1 cellular context compared by ENCODE assay signal in genomic region chr17:82065193-82065637, GRCh38.
TF ChIP-seq lines count a peak whose summit lies in the region.

No MANE protein-coding gene starts in this region.

TF ChIP-seq in GM23338, 12 proteins besides CTCF, POLR2A, EP300 and RAD21 (continued from another document):
- TF ChIP-seq, protein P1, sequence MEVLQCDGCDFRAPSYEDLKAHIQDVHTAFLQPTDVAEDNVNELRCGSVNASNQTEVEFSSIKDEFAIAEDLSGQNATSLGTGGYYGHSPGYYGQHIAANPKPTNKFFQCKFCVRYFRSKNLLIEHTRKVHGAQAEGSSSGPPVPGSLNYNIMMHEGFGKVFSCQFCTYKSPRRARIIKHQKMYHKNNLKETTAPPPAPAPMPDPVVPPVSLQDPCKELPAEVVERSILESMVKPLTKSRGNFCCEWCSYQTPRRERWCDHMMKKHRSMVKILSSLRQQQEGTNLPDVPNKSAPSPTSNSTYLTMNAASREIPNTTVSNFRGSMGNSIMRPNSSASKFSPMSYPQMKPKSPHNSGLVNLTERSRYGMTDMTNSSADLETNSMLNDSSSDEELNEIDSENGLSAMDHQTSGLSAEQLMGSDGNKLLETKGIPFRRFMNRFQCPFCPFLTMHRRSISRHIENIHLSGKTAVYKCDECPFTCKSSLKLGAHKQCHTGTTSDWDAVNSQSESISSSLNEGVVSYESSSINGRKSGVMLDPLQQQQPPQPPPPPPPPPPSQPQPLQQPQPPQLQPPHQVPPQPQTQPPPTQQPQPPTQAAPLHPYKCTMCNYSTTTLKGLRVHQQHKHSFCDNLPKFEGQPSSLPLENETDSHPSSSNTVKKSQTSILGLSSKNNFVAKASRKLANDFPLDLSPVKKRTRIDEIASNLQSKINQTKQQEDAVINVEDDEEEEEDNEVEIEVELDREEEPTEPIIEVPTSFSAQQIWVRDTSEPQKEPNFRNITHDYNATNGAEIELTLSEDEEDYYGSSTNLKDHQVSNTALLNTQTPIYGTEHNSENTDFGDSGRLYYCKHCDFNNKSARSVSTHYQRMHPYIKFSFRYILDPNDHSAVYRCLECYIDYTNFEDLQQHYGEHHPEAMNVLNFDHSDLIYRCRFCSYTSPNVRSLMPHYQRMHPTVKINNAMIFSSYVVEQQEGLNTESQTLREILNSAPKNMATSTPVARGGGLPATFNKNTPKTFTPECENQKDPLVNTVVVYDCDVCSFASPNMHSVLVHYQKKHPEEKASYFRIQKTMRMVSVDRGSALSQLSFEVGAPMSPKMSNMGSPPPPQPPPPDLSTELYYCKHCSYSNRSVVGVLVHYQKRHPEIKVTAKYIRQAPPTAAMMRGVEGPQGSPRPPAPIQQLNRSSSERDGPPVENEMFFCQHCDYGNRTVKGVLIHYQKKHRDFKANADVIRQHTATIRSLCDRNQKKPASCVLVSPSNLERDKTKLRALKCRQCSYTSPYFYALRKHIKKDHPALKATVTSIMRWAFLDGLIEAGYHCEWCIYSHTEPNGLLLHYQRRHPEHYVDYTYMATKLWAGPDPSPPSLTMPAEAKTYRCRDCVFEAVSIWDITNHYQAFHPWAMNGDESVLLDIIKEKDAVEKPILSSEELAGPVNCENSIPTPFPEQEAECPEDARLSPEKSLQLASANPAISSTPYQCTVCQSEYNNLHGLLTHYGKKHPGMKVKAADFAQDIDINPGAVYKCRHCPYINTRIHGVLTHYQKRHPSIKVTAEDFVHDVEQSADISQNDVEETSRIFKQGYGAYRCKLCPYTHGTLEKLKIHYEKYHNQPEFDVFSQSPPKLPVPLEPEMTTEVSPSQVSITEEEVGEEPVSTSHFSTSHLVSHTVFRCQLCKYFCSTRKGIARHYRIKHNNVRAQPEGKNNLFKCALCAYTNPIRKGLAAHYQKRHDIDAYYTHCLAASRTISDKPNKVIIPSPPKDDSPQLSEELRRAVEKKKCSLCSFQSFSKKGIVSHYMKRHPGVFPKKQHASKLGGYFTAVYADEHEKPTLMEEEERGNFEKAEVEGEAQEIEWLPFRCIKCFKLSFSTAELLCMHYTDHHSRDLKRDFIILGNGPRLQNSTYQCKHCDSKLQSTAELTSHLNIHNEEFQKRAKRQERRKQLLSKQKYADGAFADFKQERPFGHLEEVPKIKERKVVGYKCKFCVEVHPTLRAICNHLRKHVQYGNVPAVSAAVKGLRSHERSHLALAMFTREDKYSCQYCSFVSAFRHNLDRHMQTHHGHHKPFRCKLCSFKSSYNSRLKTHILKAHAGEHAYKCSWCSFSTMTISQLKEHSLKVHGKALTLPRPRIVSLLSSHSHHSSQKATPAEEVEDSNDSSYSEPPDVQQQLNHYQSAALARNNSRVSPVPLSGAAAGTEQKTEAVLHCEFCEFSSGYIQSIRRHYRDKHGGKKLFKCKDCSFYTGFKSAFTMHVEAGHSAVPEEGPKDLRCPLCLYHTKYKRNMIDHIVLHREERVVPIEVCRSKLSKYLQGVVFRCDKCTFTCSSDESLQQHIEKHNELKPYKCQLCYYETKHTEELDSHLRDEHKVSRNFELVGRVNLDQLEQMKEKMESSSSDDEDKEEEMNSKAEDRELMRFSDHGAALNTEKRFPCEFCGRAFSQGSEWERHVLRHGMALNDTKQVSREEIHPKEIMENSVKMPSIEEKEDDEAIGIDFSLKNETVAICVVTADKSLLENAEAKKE (CRISPR knock-in tag; IDR thresholded peaks at IDR 0.05): no peak
- TF ChIP-seq CREB1 (CRISPR knock-in tag; IDR thresholded peaks at IDR 0.05; ENCODE audit: low read depth) (no peak), EZH2 (IDR thresholded peaks at IDR 0.05; ENCODE audit: low read depth, unreplicated experiment) (no peak), NANOG (IDR thresholded peaks at IDR 0.05; ENCODE audit: borderline replicate concordance) (no peak), JUNB (IDR thresholded peaks at IDR 0.05; ENCODE audit: unreplicated experiment) (no peak)
- TF ChIP-seq, protein P2, sequence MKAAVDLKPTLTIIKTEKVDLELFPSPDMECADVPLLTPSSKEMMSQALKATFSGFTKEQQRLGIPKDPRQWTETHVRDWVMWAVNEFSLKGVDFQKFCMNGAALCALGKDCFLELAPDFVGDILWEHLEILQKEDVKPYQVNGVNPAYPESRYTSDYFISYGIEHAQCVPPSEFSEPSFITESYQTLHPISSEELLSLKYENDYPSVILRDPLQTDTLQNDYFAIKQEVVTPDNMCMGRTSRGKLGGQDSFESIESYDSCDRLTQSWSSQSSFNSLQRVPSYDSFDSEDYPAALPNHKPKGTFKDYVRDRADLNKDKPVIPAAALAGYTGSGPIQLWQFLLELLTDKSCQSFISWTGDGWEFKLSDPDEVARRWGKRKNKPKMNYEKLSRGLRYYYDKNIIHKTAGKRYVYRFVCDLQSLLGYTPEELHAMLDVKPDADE (IDR thresholded peaks at IDR 0.05): no peak
